Comparison of ENCODE assay signal across 22 cellular contexts in the genomic region with DNA sequence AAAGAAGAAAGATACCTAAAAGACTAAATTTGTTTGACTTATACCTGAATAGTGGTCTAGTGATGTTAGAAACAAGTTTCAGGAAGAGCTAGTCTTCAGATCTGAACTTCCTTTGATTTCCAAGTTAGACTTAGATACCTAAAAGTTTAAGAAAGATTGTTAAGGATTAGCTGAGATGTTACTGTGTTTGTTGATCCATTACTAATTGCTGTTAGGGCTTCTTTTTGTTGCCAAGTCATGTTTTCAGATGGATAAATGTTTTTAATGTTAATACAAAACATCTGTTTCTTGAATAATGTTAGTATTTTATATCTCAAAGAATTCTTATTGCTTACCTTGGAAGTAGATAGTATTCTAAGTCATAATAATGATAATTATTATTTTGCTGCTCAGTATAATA. TPM values are rescaled to one million over a fixed set of nuclear protein-coding genes. Genes with fewer than 3 reads are reported as not detected.
"Had no signal": no experiment of that assay in that cellular context is flagged by ENCODE, and none has a peak within 500 bp of the region (broad histone marks: within the 10 kb centered on the region; RNA-seq: fewer than 3 reads in every experiment).

No MANE protein-coding gene starts in this region.

- H3K36me3 Mint-ChIP-seq: mesothelial cell of epicardium had no signal

- FAIRE-seq: bronchial epithelial cell had no signal

- H3K36me3 ChIP-seq: esophagus squamous epithelium, lower lobe of right lung, sigmoid colon, thoracic aorta, upper lobe of left lung had no signal

- ATAC-seq: activated CD4-positive, CD25-positive, alpha-beta regulatory T cell treated with anti-CD3 and anti-CD28 coated beads, Interleukin-2, amount 50 U/mL, for 24 hours; activated T-cell treated with anti-CD3 and anti-CD28 coated beads, Interleukin-2, amount 50 U/mL, for 72 hours; foreskin keratinocyte; lower lobe of right lung; stimulated activated naive B cell treated with anti-CD40 and anti-IgM and Interleukin-4, amounts not matched to agents 10 μg/mL and 1 μg/mL and 100 μg/mL, for 72 hours had no signal

- DNase-seq: activated CD4-positive, alpha-beta T cell treated with anti-CD3 and anti-CD28 coated beads, Interleukin-2, amount 50 U/mL, for 1 hour; activated CD8-positive, alpha-beta memory T cell treated with anti-CD3 and anti-CD28 coated beads, Interleukin-2, amount 50 U/mL, for 4 hours; activated effector memory CD4-positive, alpha-beta T cell treated with anti-CD3 and anti-CD28 coated beads, Interleukin-2, amount 50 U/mL, for 16 hours; activated T-cell treated with anti-CD3 and anti-CD28 coated beads, Interleukin-2, amount 50 U/mL, for 72 hours; effector CD8-positive, alpha-beta T cell; esophagus squamous epithelium; foreskin keratinocyte; islet precursor cell; lower lobe of right lung; nucleus accumbens; sigmoid colon; stimulated activated CD4-positive, alpha-beta T cell treated with anti-CD3 and anti-CD28 coated beads, Interleukin-4, amount 100 ng/mL, for 4 hours; stimulated activated naive B cell treated with anti-CD40 and anti-IgM and Interleukin-4, amounts not matched to agents 10 μg/mL and 1 μg/mL and 100 μg/mL, for 72 hours; upper lobe of left lung had no signal

- H3K4me3 ChIP-seq: esophagus squamous epithelium, hepatocyte, lower lobe of right lung, sigmoid colon, thoracic aorta, upper lobe of left lung had no signal

- H3K27me3 ChIP-seq: esophagus squamous epithelium, foreskin keratinocyte, hepatocyte, sigmoid colon, upper lobe of left lung had no signal

- H3K4me3 Mint-ChIP-seq: activated T-cell treated with anti-CD3 and anti-CD28 coated beads, Interleukin-2, amount 50 U/mL, for 72 hours; mesothelial cell of epicardium; nephron; stimulated activated naive B cell treated with anti-CD40 and anti-IgM and Interleukin-4, amounts not matched to agents 10 μg/mL and 1 μg/mL and 100 μg/mL, for 72 hours had no signal

- H3K27me3 Mint-ChIP-seq: stimulated activated naive B cell treated with anti-CD40 and anti-IgM and Interleukin-4, amounts not matched to agents 10 μg/mL and 1 μg/mL and 100 μg/mL, for 72 hours had no signal

- H3K27ac ChIP-seq: esophagus squamous epithelium, foreskin keratinocyte, hepatocyte, lower lobe of right lung, sigmoid colon, thoracic aorta, upper lobe of left lung had no signal

- H3K27ac Mint-ChIP-seq: activated naive CD4-positive, alpha-beta T cell treated with anti-CD3 and anti-CD28 coated beads, Interleukin-2, amount 50 U/mL, for 72 hours; activated T-cell treated with anti-CD3 and anti-CD28 coated beads, Interleukin-2, amount 50 U/mL, for 72 hours; mesothelial cell of epicardium; stimulated activated naive B cell treated with anti-CD40 and anti-IgM and Interleukin-4, amounts not matched to agents 10 μg/mL and 1 μg/mL and 100 μg/mL, for 72 hours had no signal

- H3K9me3 ChIP-seq: esophagus squamous epithelium, lower lobe of right lung, sigmoid colon, thoracic aorta, upper lobe of left lung had no signal

- H3K9me3 Mint-ChIP-seq: activated naive CD4-positive, alpha-beta T cell treated with anti-CD3 and anti-CD28 coated beads, Interleukin-2, amount 50 U/mL, for 72 hours; activated T-cell treated with anti-CD3 and anti-CD28 coated beads, Interleukin-2, amount 50 U/mL, for 72 hours; mesothelial cell of epicardium; nephron; stimulated activated naive B cell treated with anti-CD40 and anti-IgM and Interleukin-4, amounts not matched to agents 10 μg/mL and 1 μg/mL and 100 μg/mL, for 72 hours had no signal

RNA-seq across cellular contexts. Expression of gene GPR61, which starts 20.3 kb away (rescaled TPM):
- total RNA-seq: activated T-cell treated with anti-CD3 and anti-CD28 coated beads, Interleukin-2, amount 50 U/mL, for 72 hours; bronchial epithelial cell; esophagus squamous epithelium; lower lobe of right lung; mesothelial cell of epicardium; thoracic aorta; upper lobe of left lung had no signal
- polyA plus RNA-seq: foreskin keratinocyte had no signal

RNA-seq across cellular contexts. Expression of gene GNAT2, which starts 59.4 kb away (rescaled TPM):
- total RNA-seq: cerebellum, esophagus squamous epithelium, foreskin keratinocyte, hepatocyte, lower lobe of right lung, mesothelial cell of epicardium, sigmoid colon, thoracic aorta had no signal
